In genomic region chr19:43639507-43640423, GRCh38 we compare ENCODE assay signal across 9 cellular contexts. TPM values are rescaled to one million over a fixed set of nuclear protein-coding genes. Genes with fewer than 3 reads are reported as not detected.
DNase-seq lines count a peak whose midpoint lies in the region; ATAC-seq, FAIRE-seq and TF ChIP-seq lines count a peak whose summit lies in the region.
"Had no signal": no experiment of that assay in that cellular context is flagged by ENCODE, and none has a peak within 500 bp of the region (broad histone marks: within the 10 kb centered on the region; RNA-seq: fewer than 3 reads in every experiment).

TSS of gene CADM4 (minus strand) at chr19:43639850. CDS start at chr19:43639790, 60 bp downstream.

- no peak for FAIRE-seq in GM12891 (lab: Jason Lieb, UNC)
- FAIRE-seq: TTC549 had no signal

- H3K4me1 ChIP-seq in Panc1 (ENCODE audit: control insufficient read depth, insufficient read depth, low read length) (peaks cover under 1% of the 10 kb centered on the region), heart left ventricle (peaks cover 0 to 17% (median 6%) of the 10 kb centered on the region in 12 donors)

- TF ChIP-seq POLR2A in GM12891 (IDR thresholded peaks at IDR 0.05; ENCODE audit: low read depth, low read length) (no peak), heart left ventricle (IDR thresholded peaks at IDR 0.05) (no peak)

- H3K27me3 Mint-ChIP-seq in progenitor cell of endocrine pancreas = peaks cover 23% of the 10 kb centered on the region

- peak within 1 kb of the TSS; percentile 94 for H3K4me3 Mint-ChIP-seq in progenitor cell of endocrine pancreas (ENCODE audit: low read depth)

- H3K27ac Mint-ChIP-seq in activated naive CD4-positive, alpha-beta T cell treated with anti-CD3 and anti-CD28 coated beads, Interleukin-2, amount 50 U/mL, for 72 hours = peak within 1 kb of the TSS in 1 of 2 donors; percentile 36
- H3K27ac Mint-ChIP-seq in progenitor cell of endocrine pancreas = peak within 1 kb of the TSS; percentile 91

- POLR2A ChIA-PET in Panc1 (lab: Charles Lee) = no interaction called here

- H3K9me3 ChIP-seq in Panc1 (ENCODE audit: control insufficient read depth, insufficient read depth, low read depth, low read length) (no peaks in the 10 kb centered on the region), heart left ventricle (no peaks in the 10 kb centered on the region)

- no peaks in the 10 kb centered on the region for H3K36me3 Mint-ChIP-seq in activated naive CD4-positive, alpha-beta T cell treated with anti-CD3 and anti-CD28 coated beads, Interleukin-2, amount 50 U/mL, for 72 hours
- H3K36me3 Mint-ChIP-seq in progenitor cell of endocrine pancreas (ENCODE audit: insufficient read depth) = peaks cover 2% of the 10 kb centered on the region

- TF ChIP-seq CTCF in Panc1 (IDR thresholded peaks at IDR 0.05) (no peak), heart left ventricle (IDR thresholded peaks at IDR 0.05) (no peak), progenitor cell of endocrine pancreas (IDR thresholded peaks at IDR 0.05; ENCODE audit: unreplicated experiment) (no peak)

- peak; percentile 79 for ATAC-seq in Panc1
- ATAC-seq in activated naive CD4-positive, alpha-beta T cell treated with anti-CD3 and anti-CD28 coated beads, Interleukin-2, amount 50 U/mL, for 72 hours = peak; percentile 80 to 86
- peak in 3 of 4 donors; percentile 52 to 79 (median 62) for ATAC-seq in heart left ventricle
- no peak for ATAC-seq in HG03097 (IDR thresholded peaks at IDR 0.05; ENCODE audit: low FRiP score, unreplicated experiment)
- no peak for ATAC-seq in GM18873 (IDR thresholded peaks at IDR 0.05; ENCODE audit: low FRiP score, unreplicated experiment)

- peak within 1 kb of the TSS; percentile 39 to 40; a peak in 3 of 4 replicates for H3K4me3 ChIP-seq in Panc1 (ENCODE audit: low read depth in 2 of 2, low read length in 2 of 2)
- H3K4me3 ChIP-seq in heart left ventricle = peak within 1 kb of the TSS; percentile 17 to 60 (median 52)

- intact Hi-C loops in Panc1 (cut with micrococcal nuclease; ENCODE audit: unreplicated experiment) = no loop called here
- intact Hi-C loops in heart left ventricle (cut with DNase I) = loop anchor here in 1 of 10 donors (10.0 kb wide), 1 partner anchor 195 kb away; no protein-coding TSS in a partner anchor

- CTCF ChIA-PET in Panc1 (lab: Charles Lee) = no interaction called here

- DNase-seq in GM12891 (ENCODE audit: insufficient read length, low spot score) (peak; percentile 49), Panc1 (ENCODE audit: low read depth, low spot score) (no peak), heart left ventricle (peak in 2 of 5 donors; percentile 14 to 38), progenitor cell of endocrine pancreas (ENCODE audit: low spot score, unreplicated experiment) (no peak), NAMALWA (ENCODE audit: low spot score) (no peak)
- DNase-seq in activated naive CD4-positive, alpha-beta T cell treated with anti-CD3 and anti-CD28 coated beads, Interleukin-2, amount 50 U/mL, for 72 hours (ENCODE audit: low spot score in 2 of 2) = peak in 1 of 2 donors; percentile 34

- H3K9me3 Mint-ChIP-seq in activated naive CD4-positive, alpha-beta T cell treated with anti-CD3 and anti-CD28 coated beads, Interleukin-2, amount 50 U/mL, for 72 hours = no peaks in the 10 kb centered on the region
- no peaks in the 10 kb centered on the region for H3K9me3 Mint-ChIP-seq in progenitor cell of endocrine pancreas (ENCODE audit: low read depth)

- no peak within 1 kb of the TSS for H3K27ac ChIP-seq in Panc1 (ENCODE audit: low read length)
- peak within 1 kb of the TSS in 2 of 12 donors; percentile 44 to 60 for H3K27ac ChIP-seq in heart left ventricle

- 1 to 3% (median 1%) methylated on average over 56 to 112 of the region's 112 CpGs for WGBS in heart left ventricle, 4 donors

- H3K27me3 ChIP-seq in Panc1 (ENCODE audit: control insufficient read depth, insufficient read depth, low read length) = peaks cover 4% of the 10 kb centered on the region; the same call in 1 of the 2 replicates
- peaks cover 0 to 30% (median 10%) of the 10 kb centered on the region in 9 donors for H3K27me3 ChIP-seq in heart left ventricle

- peaks cover 29% of the 10 kb centered on the region for H3K4me1 Mint-ChIP-seq in progenitor cell of endocrine pancreas (ENCODE audit: low read depth)

- in situ Hi-C loops in Panc1 (cut with HindIII; ENCODE audit: low pct_unique_long_range_greater_than_20kb, low sequenced_read_pairs) = no loop called here

- BruUV-seq in Panc1 (replicated peaks; lab: Mats Ljungman, UMichigan) = no TSS peak

- H3K36me3 ChIP-seq in Panc1 (ENCODE audit: control insufficient read depth, insufficient read depth, low read length) (no peaks in the 10 kb centered on the region; the same call in 1 of the 2 replicates), heart left ventricle (no peaks in the 10 kb centered on the region)

TF ChIP-seq in GM12891, 5 proteins besides CTCF, POLR2A, EP300 and RAD21:
- TF ChIP-seq POLR2AphosphoS5 (IDR thresholded peaks at IDR 0.05; ENCODE audit: low read depth, low read length) (no peak), POU2F2 (IDR thresholded peaks at IDR 0.05; ENCODE audit: low read depth, low read length) (no peak), SPI1 (IDR thresholded peaks at IDR 0.05; ENCODE audit: low read depth, low read length) (no peak), TAF1 (IDR thresholded peaks at IDR 0.05; ENCODE audit: low read depth, low read length) (no peak), PAX5 (IDR thresholded peaks at IDR 0.05; ENCODE audit: insufficient read depth, low read length, severe bottlenecking) (no peak)

RNA-seq across cellular contexts. Expression of gene CADM4, which starts in this region (rescaled TPM):
- polyA plus RNA-seq in GM12891 (2012; ENCODE audit: low read depth, missing spikeins) = 0.28 TPM
- total RNA-seq in Panc1 (2021; ENCODE audit: unreplicated experiment) (2.7 TPM), heart left ventricle (10 to 100 TPM in 2 of 9 donors, 1 to 10 TPM in 7; 4.6 to 13.2 (median 7.8) TPM), progenitor cell of endocrine pancreas (60.9 and 71.6 TPM in 2 replicates)
- polyA plus RNA-seq in Panc1 (2012; ENCODE audit: insufficient read length) = 8.8 TPM
- total RNA-seq in activated naive CD4-positive, alpha-beta T cell treated with anti-CD3 and anti-CD28 coated beads, Interleukin-2, amount 50 U/mL, for 72 hours = under 1 TPM; 0.58 to 0.66 TPM
- 10 to 100 TPM; 10.7 to 12.2 TPM for polyA plus RNA-seq in heart left ventricle

Comparison
In these comparisons a context has a peak if more than half of its experiments do, and no peak if none do; other contexts are left out.
1. Peak in ATAC-seq in activated naive CD4-positive, alpha-beta T cell treated with anti-CD3 and anti-CD28 coated beads, Interleukin-2, amount 50 U/mL, for 72 hours; RNA of the gene not detected or under 1 TPM.
2. ATAC-seq: peak in Panc1 (single experiment) and heart left ventricle (3 of 4); none in HG03097 (single experiment) and GM18873 (single experiment).